In the genomic region with DNA sequence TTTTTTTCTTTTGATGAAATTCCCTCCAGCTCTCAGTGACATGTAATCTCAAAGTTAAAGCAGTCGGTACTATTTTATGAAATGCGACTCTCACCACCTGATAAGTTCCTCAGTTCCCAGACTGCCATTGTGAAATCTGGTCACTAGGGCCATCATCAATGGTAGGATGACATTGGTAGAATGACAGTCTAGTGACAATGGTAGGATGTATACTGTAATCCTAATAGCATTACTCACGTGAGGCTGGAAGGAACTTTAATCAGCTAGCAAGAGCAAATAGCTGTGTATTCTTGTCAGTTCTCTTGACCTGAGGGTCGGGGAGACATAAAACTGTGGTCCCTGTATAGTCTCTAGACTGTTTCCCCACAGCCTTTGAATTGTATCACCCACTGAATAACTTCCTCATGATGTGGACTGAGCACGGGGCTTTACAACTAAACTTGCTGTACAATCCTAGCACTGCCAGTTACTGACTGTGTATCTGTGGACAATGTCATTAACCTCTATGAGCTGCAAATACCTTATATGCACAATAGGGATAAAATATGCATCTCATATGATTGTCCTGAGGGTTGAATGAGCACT, we compare ENCODE assay signal across 18 cellular contexts. TPM values are rescaled to one million over a fixed set of nuclear protein-coding genes. Genes with fewer than 3 reads are reported as not detected.
DNase-seq lines count a peak whose midpoint lies in the region; ATAC-seq, FAIRE-seq and TF ChIP-seq lines count a peak whose summit lies in the region.
"Had no signal": no experiment of that assay in that cellular context is flagged by ENCODE, and none has a peak within 500 bp of the region (broad histone marks: within the 10 kb centered on the region; RNA-seq: fewer than 3 reads in every experiment).

No MANE protein-coding gene starts in this region.

- H3K4me3 Mint-ChIP-seq in activated naive CD4-positive, alpha-beta T cell treated with anti-CD3 and anti-CD28 coated beads, Interleukin-2, amount 50 U/mL, for 24 hours = peak overlapping the region; percentile 41
- no peak overlapping the region for H3K4me3 Mint-ChIP-seq in activated CD4-positive, alpha-beta memory T cell treated with anti-CD3 and anti-CD28 coated beads, Interleukin-2, amount 10 ng/mL, durations not matched to agents 7 days and 5 days

- H3K4me1 Mint-ChIP-seq in activated naive CD4-positive, alpha-beta T cell treated with anti-CD3 and anti-CD28 coated beads, Interleukin-2, amount 50 U/mL, for 24 hours = peaks cover 81% of the 10 kb centered on the region
- peaks cover 78% of the 10 kb centered on the region for H3K4me1 Mint-ChIP-seq in activated CD4-positive, alpha-beta memory T cell treated with anti-CD3 and anti-CD28 coated beads, Interleukin-2, amount 10 ng/mL, durations not matched to agents 7 days and 5 days

- H3K36me3 Mint-ChIP-seq in activated naive CD4-positive, alpha-beta T cell treated with anti-CD3 and anti-CD28 coated beads, Interleukin-2, amount 50 U/mL, for 24 hours = peaks cover 27% of the 10 kb centered on the region
- H3K36me3 Mint-ChIP-seq in activated CD4-positive, alpha-beta memory T cell treated with anti-CD3 and anti-CD28 coated beads, Interleukin-2, amount 10 ng/mL, durations not matched to agents 7 days and 5 days (ENCODE audit: low read depth) = peaks cover 78% of the 10 kb centered on the region

- H3K27ac Mint-ChIP-seq in activated naive CD4-positive, alpha-beta T cell treated with anti-CD3 and anti-CD28 coated beads, Interleukin-2, amount 50 U/mL, for 24 hours = peak overlapping the region; percentile 92
- peak overlapping the region; percentile 82 for H3K27ac Mint-ChIP-seq in activated CD4-positive, alpha-beta memory T cell treated with anti-CD3 and anti-CD28 coated beads, Interleukin-2, amount 10 ng/mL, durations not matched to agents 7 days and 5 days

- DNase-seq in activated CD4-positive, CD25-positive, alpha-beta regulatory T cell (lab: John Stamatoyannopoulos, UW) = no peak
- no peak for DNase-seq in activated naive CD4-positive, alpha-beta T cell treated with Interleukin-2 at 50 U/mL for 16 hours
- DNase-seq in activated CD4-positive, alpha-beta memory T cell treated with anti-CD3 and anti-CD28 coated beads, Interleukin-2, amount 10 ng/mL, durations not matched to agents 7 days and 5 days = no peak
- DNase-seq in urothelium cell line (ENCODE audit: low spot score) = no peak
- no peak for DNase-seq in HEK293T (ENCODE audit: extremely low spot score)
- DNase-seq in amygdala (lab: John Stamatoyannopoulos, UW) = no peak
- DNase-seq: Caco-2, DMS153, NCI-H1436, NCI-H2081, NCI-H510A treated with DMSO at 0.1 percent for 48 hours had no signal

- CTCF ChIA-PET in activated CD4-positive, alpha-beta memory T cell treated with anti-CD3 and anti-CD28 coated beads, Interleukin-2, amount 10 ng/mL, durations not matched to agents 7 days and 5 days (lab: Charles Lee) = interaction anchor here (1.3 to 1.4 kb wide), 2 partner anchors 21 to 69 kb away, joined by 3 to 5 read pairs; no protein-coding TSS in a partner anchor
- CTCF ChIA-PET in HEK293T (lab: Yijun Ruan, JAX) = no interaction called here

- peak; percentile 37 for FAIRE-seq in urothelium cell line (lab: Jason Lieb, UNC)
- FAIRE-seq: A549, GM19239, H54 had no signal

- no peaks in the 10 kb centered on the region for H3K27me3 Mint-ChIP-seq in activated naive CD4-positive, alpha-beta T cell treated with anti-CD3 and anti-CD28 coated beads, Interleukin-2, amount 50 U/mL, for 24 hours
- no peaks in the 10 kb centered on the region for H3K27me3 Mint-ChIP-seq in activated CD4-positive, alpha-beta memory T cell treated with anti-CD3 and anti-CD28 coated beads, Interleukin-2, amount 10 ng/mL, durations not matched to agents 7 days and 5 days

- POLR2A ChIA-PET in activated CD4-positive, alpha-beta memory T cell treated with anti-CD3 and anti-CD28 coated beads, Interleukin-2, amount 10 ng/mL, durations not matched to agents 7 days and 5 days (lab: Charles Lee) = interaction anchor here (5.5 to 16.2 kb wide), 3 partner anchors 7 to 24 kb away, joined by 44 to 260 read pairs (median 54); partner anchors contain the start of gene TRAT1
- POLR2A ChIA-PET in HEK293T (lab: Yijun Ruan, JAX) = no interaction called here

- peak; percentile 49 to 52 for ATAC-seq in activated CD4-positive, CD25-positive, alpha-beta regulatory T cell treated with anti-CD3 and anti-CD28 coated beads, Interleukin-2, amount 50 U/mL, for 24 hours
- ATAC-seq: A549, Panc1 had no signal

- no peaks in the 10 kb centered on the region for H3K9me3 Mint-ChIP-seq in activated naive CD4-positive, alpha-beta T cell treated with anti-CD3 and anti-CD28 coated beads, Interleukin-2, amount 50 U/mL, for 24 hours
- no peaks in the 10 kb centered on the region for H3K9me3 Mint-ChIP-seq in activated CD4-positive, alpha-beta memory T cell treated with anti-CD3 and anti-CD28 coated beads, Interleukin-2, amount 10 ng/mL, durations not matched to agents 7 days and 5 days

TF ChIP-seq in HEK293T, 16 proteins besides CTCF, POLR2A, EP300 and RAD21:
- no peak for TF ChIP-seq TARDBP (IDR thresholded peaks at IDR 0.05)
- no peak for TF ChIP-seq FOXA1 (IDR thresholded peaks at IDR 0.05)
- no peak for TF ChIP-seq ZNF384 (IDR thresholded peaks at IDR 0.05)
- no peak for TF ChIP-seq L3MBTL2 (conservative IDR thresholded peaks at IDR 0.05)
- no peak for TF ChIP-seq NFRKB (IDR thresholded peaks at IDR 0.05)
- TF ChIP-seq BHLHE40 (IDR thresholded peaks at IDR 0.05; ENCODE audit: borderline replicate concordance) = no peak

RNA-seq across cellular contexts. Expression of gene TRAT1, which starts 23.2 kb away (rescaled TPM):
- 100 to 1,000 TPM; 162 to 165 TPM for total RNA-seq in activated CD4-positive, alpha-beta memory T cell treated with anti-CD3 and anti-CD28 coated beads, Interleukin-2, amount 10 ng/mL, durations not matched to agents 7 days and 5 days
- total RNA-seq: Caco-2, M059J had no signal
